ENCODE assay signal across 8 cellular contexts in the genomic region with DNA sequence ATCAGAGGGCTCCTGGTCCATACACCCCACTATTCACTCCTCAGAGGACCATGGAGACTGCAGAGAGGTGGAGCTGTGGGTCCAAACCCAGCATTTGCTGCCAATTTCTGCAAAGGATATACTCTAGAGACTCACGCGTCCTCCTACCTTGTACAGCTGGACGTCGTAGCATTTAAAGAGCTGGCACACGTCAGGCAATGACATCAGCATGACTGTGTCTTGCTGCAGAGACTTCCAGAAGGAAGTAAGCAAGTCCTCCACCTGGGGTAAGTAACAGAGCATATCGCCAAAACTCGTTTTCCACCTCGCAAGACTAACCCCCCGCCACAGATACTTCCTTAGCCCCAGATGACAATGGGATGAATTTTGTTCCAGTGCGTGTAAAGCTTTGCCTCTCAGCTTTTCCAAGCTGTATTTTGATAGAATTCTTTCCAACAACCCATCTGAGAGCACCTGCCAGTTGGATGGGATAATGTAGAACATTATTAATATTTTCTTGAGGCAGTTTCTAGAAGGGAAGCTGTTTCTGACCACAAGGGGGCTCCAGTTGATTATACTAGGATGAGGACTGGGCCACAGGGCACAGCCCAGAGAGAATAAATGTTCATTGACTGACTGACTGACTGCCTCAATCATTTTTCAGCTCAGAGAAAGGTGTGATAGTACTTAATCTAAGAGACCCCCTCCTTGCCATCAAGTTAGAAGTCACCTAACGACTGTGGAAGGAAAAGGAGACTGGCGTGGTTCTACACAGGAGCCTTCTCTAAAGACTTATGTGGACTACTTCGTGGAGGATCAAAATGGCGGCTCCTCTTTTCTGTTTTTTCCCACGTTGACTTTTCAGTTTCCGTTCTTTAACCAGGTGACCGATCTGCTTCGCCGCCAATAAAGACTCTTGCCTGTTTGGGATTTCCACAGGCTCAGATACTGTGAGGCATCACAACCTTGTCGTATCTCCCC. TPM values are rescaled to one million over a fixed set of nuclear protein-coding genes. Genes with fewer than 3 reads are reported as not detected.
DNase-seq lines count a peak whose midpoint lies in the region; ATAC-seq and TF ChIP-seq lines count a peak whose summit lies in the region.

No MANE protein-coding gene starts in this region.

- DNase-seq in D341Med (ENCODE audit: low spot score) (peak; percentile 66), IMR-90 (peak; percentile 74), SK-N-MC (ENCODE audit: low read depth, low spot score) (peak; percentile 12), heart right ventricle (peak in 1 of 2 donors; percentile 79), gastrocnemius medialis (peak; percentile 17 to 32), cerebellar nuclear complex (lab: John Stamatoyannopoulos, UW) (no peak), middle frontal gyrus (ENCODE audit: extremely low spot score, low spot score) (no peak)
- DNase-seq in activated naive CD4-positive, alpha-beta T cell treated with anti-CD3 and anti-CD28 coated beads, Interleukin-2, amount 50 U/mL, for 72 hours (ENCODE audit: low spot score in 2 of 2): peak in 1 of 2 donors; percentile 70

- 85% methylated on average over 11 of the region's 20 CpGs; no CpG with 5 or more reads in 1 of the 2 experiments for WGBS in IMR-90 (ENCODE audit: extremely low coverage in 2 of 2, insufficient read length in 1 of 2), 2 experiments
- WGBS in heart right ventricle, 2 donors: 74 to 77% methylated on average over 20 of the region's 20 CpGs

- H4K20me1 ChIP-seq in IMR-90 (ENCODE audit: insufficient read depth, low read length): peaks cover 4% of the 10 kb centered on the region; the same call in 1 of the 2 replicates

- H2AK5ac ChIP-seq in IMR-90 (ENCODE audit: low read depth, low read length): peak overlapping the region; percentile 81; the same call in 1 of the 2 replicates

- H3K4me1 ChIP-seq in IMR-90 (ENCODE audit: control insufficient read depth, insufficient read depth, low read length) (no peaks in the 10 kb centered on the region), heart right ventricle (peaks cover 0 to 7% (median 0%) of the 10 kb centered on the region in 9 donors), gastrocnemius medialis (no peaks in the 10 kb centered on the region)

- no peak for TF ChIP-seq POLR2A in IMR-90 (IDR thresholded peaks at IDR 0.05; ENCODE audit: low read depth, low read length)
- no peak for TF ChIP-seq POLR2A in gastrocnemius medialis (IDR thresholded peaks at IDR 0.05)

- no peaks in the 10 kb centered on the region for H3K36me3 ChIP-seq in IMR-90 (ENCODE audit: control insufficient read depth, insufficient read depth, low read length)
- no peaks in the 10 kb centered on the region for H3K36me3 ChIP-seq in SK-N-MC (ENCODE audit: insufficient read depth, low read length)
- no peaks in the 10 kb centered on the region for H3K36me3 ChIP-seq in heart right ventricle
- no peaks in the 10 kb centered on the region for H3K36me3 ChIP-seq in gastrocnemius medialis

- H4K91ac ChIP-seq in IMR-90 (ENCODE audit: insufficient read depth, low read depth, low read length): no peak overlapping the region

- H3K4ac ChIP-seq in IMR-90 (ENCODE audit: low read depth, low read length): peak overlapping the region; percentile 50; the same call in 1 of the 2 replicates

- no peak overlapping the region for H3K14ac ChIP-seq in IMR-90 (replicated peaks; ENCODE audit: low read depth, low read length)

- H3K9me3 Mint-ChIP-seq in activated naive CD4-positive, alpha-beta T cell treated with anti-CD3 and anti-CD28 coated beads, Interleukin-2, amount 50 U/mL, for 72 hours: no peaks in the 10 kb centered on the region

- in situ Hi-C loops in IMR-90 (cut with MboI; ENCODE audit: low sequenced_read_pairs) (no loop called here), gastrocnemius medialis (cut with MboI; ENCODE audit: low sequenced_read_pairs in 4 of 4) (loop anchor here (5.0 to 25.0 kb wide), 4 partner anchors 406 to 1036 kb away; no protein-coding TSS in a partner anchor)

- H4K5ac ChIP-seq in IMR-90 (ENCODE audit: low read depth, low read length): no peak overlapping the region

- no peak overlapping the region for H3K18ac ChIP-seq in IMR-90 (ENCODE audit: low read depth, low read length)

- H3K56ac ChIP-seq in IMR-90 (ENCODE audit: extremely low read depth, insufficient read depth, low read length): no peak overlapping the region

- H3K4me3 ChIP-seq in IMR-90 (ENCODE audit: insufficient read depth, low read depth, low read length) (no peak overlapping the region), SK-N-MC (no peak overlapping the region), heart right ventricle (no peak overlapping the region), gastrocnemius medialis (no peak overlapping the region)

- CTCF ChIA-PET in IMR-90 (lab: Yijun Ruan, JAX): interaction anchor here (0.5 to 3.1 kb wide), 13 partner anchors 14 to 432 kb away, joined by 3 to 10 read pairs (median 3); no protein-coding TSS in a partner anchor

- H3K79me1 ChIP-seq in IMR-90 (ENCODE audit: low read depth in 1 of 2, low read length in 2 of 2): peaks cover 0 to 22% of the 10 kb centered on the region in 2 experiments; a peak in 3 of 4 replicates

- peak; percentile 93 for TF ChIP-seq RAD21 in IMR-90 (IDR thresholded peaks at IDR 0.05; ENCODE audit: low read length)

- H2BK20ac ChIP-seq in IMR-90 (ENCODE audit: low read depth, low read length): peak overlapping the region; percentile 66; the same call in 1 of the 2 replicates

- H3K4me2 ChIP-seq in IMR-90 (ENCODE audit: low read depth, low read length): no peak overlapping the region

- POLR2A ChIA-PET in IMR-90 (lab: Charles Lee; ENCODE audit: unreplicated experiment): no interaction called here

- no peaks in the 10 kb centered on the region; the same call in 1 of the 2 replicates for H3K9me1 ChIP-seq in IMR-90 (ENCODE audit: insufficient read depth, low read length)

- TF ChIP-seq CTCF in IMR-90 (conservative IDR thresholded peaks at IDR 0.05; ENCODE audit: low read depth, low read length) (peak; percentile 92), heart right ventricle (IDR thresholded peaks at IDR 0.05) (peak; percentile 71 to 87 (median 82)), gastrocnemius medialis (IDR thresholded peaks at IDR 0.05 in 4 of 5, conservative IDR thresholded peaks at IDR 0.05 in 1 of 5) (peak; percentile 45 to 73 (median 65))

- intact Hi-C loops in IMR-90 (cut with micrococcal nuclease): loop anchor here (1.0 to 5.0 kb wide), 4 partner anchors 280 to 454 kb away; no protein-coding TSS in a partner anchor
- intact Hi-C loops in heart right ventricle (cut with DNase I): loop anchor here in 6 of 10 donors (2.0 to 10.0 kb wide), 6 partner anchors 98 to 566 kb away; a partner anchor contains a TSS
- intact Hi-C loops in gastrocnemius medialis (cut with DNase I; ENCODE audit: low total_unique reads): loop anchor here (1.0 kb wide), 1 partner anchor 412 kb away; no protein-coding TSS in a partner anchor

- no peaks in the 10 kb centered on the region for H3K27me3 ChIP-seq in IMR-90 (ENCODE audit: control insufficient read depth, insufficient read depth, low read length)
- H3K27me3 ChIP-seq in heart right ventricle: peaks cover 0 to 6% (median 0%) of the 10 kb centered on the region in 7 donors
- no peaks in the 10 kb centered on the region for H3K27me3 ChIP-seq in gastrocnemius medialis

- H2BK120ac ChIP-seq in IMR-90 (ENCODE audit: low read depth, low read length): peak overlapping the region; percentile 55; the same call in 1 of the 2 replicates

- no TSS peak for BruUV-seq in IMR-90 (replicated peaks; lab: Mats Ljungman, UMichigan)

- H3K9me3 ChIP-seq in IMR-90 (ENCODE audit: control insufficient read depth, insufficient read depth, low read length) (no peaks in the 10 kb centered on the region), SK-N-MC (ENCODE audit: low read depth, low read length) (no peaks in the 10 kb centered on the region), heart right ventricle (peaks cover 0 to 6% (median 0%) of the 10 kb centered on the region in 11 donors), gastrocnemius medialis (no peaks in the 10 kb centered on the region)

- H3K9ac ChIP-seq in IMR-90 (ENCODE audit: low read depth, low read length): no peak overlapping the region
- H3K9ac ChIP-seq in SK-N-MC (ENCODE audit: insufficient read length): no peak overlapping the region

- H3K27ac Mint-ChIP-seq in activated naive CD4-positive, alpha-beta T cell treated with anti-CD3 and anti-CD28 coated beads, Interleukin-2, amount 50 U/mL, for 72 hours: peak overlapping the region in 1 of 2 donors; percentile 10

- peak overlapping the region in 1 of 2 experiments; percentile 43; a peak in 1 of 4 replicates for H4K8ac ChIP-seq in IMR-90 (ENCODE audit: low read depth in 2 of 2, low read length in 2 of 2)

- H2AK9ac ChIP-seq in IMR-90 (replicated peaks; ENCODE audit: low read depth, low read length, poor library complexity): no peak overlapping the region

- H3K27ac ChIP-seq in IMR-90 (ENCODE audit: insufficient read depth, low read length): no peak overlapping the region
- no peak overlapping the region for H3K27ac ChIP-seq in SK-N-MC
- H3K27ac ChIP-seq in heart right ventricle: no peak overlapping the region
- H3K27ac ChIP-seq in gastrocnemius medialis: no peak overlapping the region

- no peak overlapping the region for H3K23ac ChIP-seq in IMR-90 (ENCODE audit: low read depth, low read length)

- dilution Hi-C loops in IMR-90 (cut with HindIII; ENCODE audit: low sequenced_read_pairs, unreplicated experiment): no loop called here

- ATAC-seq in IMR-90 (ENCODE audit: low read depth) (peak; percentile 89), heart right ventricle (peak; percentile 70 to 91 (median 82)), gastrocnemius medialis (peak; percentile 62 to 83)
- peak; percentile 71 to 79 for ATAC-seq in activated naive CD4-positive, alpha-beta T cell treated with anti-CD3 and anti-CD28 coated beads, Interleukin-2, amount 50 U/mL, for 72 hours

- no peaks in the 10 kb centered on the region for H3K36me3 Mint-ChIP-seq in activated naive CD4-positive, alpha-beta T cell treated with anti-CD3 and anti-CD28 coated beads, Interleukin-2, amount 50 U/mL, for 72 hours

- no peak overlapping the region for H2BK5ac ChIP-seq in IMR-90 (ENCODE audit: low read depth, low read length, poor library complexity, severe bottlenecking)

- H2AFZ ChIP-seq in IMR-90 (replicated peaks; ENCODE audit: low read length, poor library complexity): no peak overlapping the region

- no peak overlapping the region for H2BK15ac ChIP-seq in IMR-90 (ENCODE audit: low read depth, low read length)

RNA-seq across cellular contexts. Expression of a gene that starts 31.7 kb away (rescaled TPM):
- total RNA-seq in IMR-90 (2012; rRNA removed) (not detected in 2 replicates), heart right ventricle (1 to 10 TPM in 1 of 10 donors, under 1 TPM in 6, not detected in 3; 0.24 to 1.4 (median 0.70) TPM), gastrocnemius medialis (not detected)
- polyA plus RNA-seq in IMR-90 (2012; rRNA removed) (0.17 and 0.24 TPM in 2 replicates), heart right ventricle (not detected)
- polyA plus RNA-seq in IMR-90 (2012; cell fraction: cytosol; rRNA removed): 0.06 and 0.12 TPM in 2 replicates
- 0.05 and 0.13 TPM in 2 replicates for polyA plus RNA-seq in IMR-90 (2012; cell fraction: nucleus; rRNA removed; ENCODE audit: low replicate concordance)
- total RNA-seq in activated naive CD4-positive, alpha-beta T cell treated with anti-CD3 and anti-CD28 coated beads, Interleukin-2, amount 50 U/mL, for 72 hours: not detected

RNA-seq across cellular contexts. Expression of a gene that starts 55.9 kb away (rescaled TPM):
- total RNA-seq in IMR-90 (2012; rRNA removed) (1.9 and 2.9 TPM in 2 replicates), heart right ventricle (under 1 TPM in 5 of 10 donors, not detected in 5; 0.15 to 0.22 (median 0.15) TPM), gastrocnemius medialis (under 1 TPM in 1 of 4 donors, not detected in 3; 0.27 TPM)
- polyA plus RNA-seq in IMR-90 (2012; rRNA removed) (3.4 and 5.3 TPM in 2 replicates), heart right ventricle (under 1 TPM; 0.16 to 0.44 TPM)
- polyA plus RNA-seq in IMR-90 (2012; cell fraction: cytosol; rRNA removed): 0.65 and 1.5 TPM in 2 replicates
- 15.7 and 27.7 TPM in 2 replicates for polyA plus RNA-seq in IMR-90 (2012; cell fraction: nucleus; rRNA removed; ENCODE audit: low replicate concordance)
- total RNA-seq in activated naive CD4-positive, alpha-beta T cell treated with anti-CD3 and anti-CD28 coated beads, Interleukin-2, amount 50 U/mL, for 72 hours: 1 to 10 TPM in 1 of 2 donors, under 1 TPM in 1; 0.76 to 1.9 TPM

Comparison
In these comparisons a context has a peak if more than half of its experiments do, and no peak if none do; other contexts are left out.
1. DNase-seq: peak in D341Med (single experiment), IMR-90 (single experiment), SK-N-MC (single experiment) and gastrocnemius medialis (2 of 2); none in cerebellar nuclear complex (0 of 2) and middle frontal gyrus (single experiment).
2. Peak in every context shown above with its lines, with median percentiles within 50 percentile points of each other: ATAC-seq and CTCF ChIP-seq.